Comparison of ENCODE assay signal across 6 cellular contexts in genomic region chr6:16389642-16390041, GRCh38.
"Had no signal": no experiment of that assay in that cellular context is flagged by ENCODE, and none has a peak within 500 bp of the region (broad histone marks: within the 10 kb centered on the region; RNA-seq: fewer than 3 reads in every experiment).

No MANE protein-coding gene starts in this region.

- H3K27ac Mint-ChIP-seq: H9 had no signal

- ATAC-seq: HepG2, K562 had no signal

- H3K4me3 Mint-ChIP-seq: H9 had no signal

- H3K4me3 ChIP-seq: GM23248, K562 had no signal

- H3K4me1 Mint-ChIP-seq: H9 had no signal

- H3K9me3 Mint-ChIP-seq: H9 had no signal

- DNase-seq: GM23248, H9, HCEC 1CT, KG1 had no signal
